1 cellular context compared by ENCODE assay signal in the genomic region with DNA sequence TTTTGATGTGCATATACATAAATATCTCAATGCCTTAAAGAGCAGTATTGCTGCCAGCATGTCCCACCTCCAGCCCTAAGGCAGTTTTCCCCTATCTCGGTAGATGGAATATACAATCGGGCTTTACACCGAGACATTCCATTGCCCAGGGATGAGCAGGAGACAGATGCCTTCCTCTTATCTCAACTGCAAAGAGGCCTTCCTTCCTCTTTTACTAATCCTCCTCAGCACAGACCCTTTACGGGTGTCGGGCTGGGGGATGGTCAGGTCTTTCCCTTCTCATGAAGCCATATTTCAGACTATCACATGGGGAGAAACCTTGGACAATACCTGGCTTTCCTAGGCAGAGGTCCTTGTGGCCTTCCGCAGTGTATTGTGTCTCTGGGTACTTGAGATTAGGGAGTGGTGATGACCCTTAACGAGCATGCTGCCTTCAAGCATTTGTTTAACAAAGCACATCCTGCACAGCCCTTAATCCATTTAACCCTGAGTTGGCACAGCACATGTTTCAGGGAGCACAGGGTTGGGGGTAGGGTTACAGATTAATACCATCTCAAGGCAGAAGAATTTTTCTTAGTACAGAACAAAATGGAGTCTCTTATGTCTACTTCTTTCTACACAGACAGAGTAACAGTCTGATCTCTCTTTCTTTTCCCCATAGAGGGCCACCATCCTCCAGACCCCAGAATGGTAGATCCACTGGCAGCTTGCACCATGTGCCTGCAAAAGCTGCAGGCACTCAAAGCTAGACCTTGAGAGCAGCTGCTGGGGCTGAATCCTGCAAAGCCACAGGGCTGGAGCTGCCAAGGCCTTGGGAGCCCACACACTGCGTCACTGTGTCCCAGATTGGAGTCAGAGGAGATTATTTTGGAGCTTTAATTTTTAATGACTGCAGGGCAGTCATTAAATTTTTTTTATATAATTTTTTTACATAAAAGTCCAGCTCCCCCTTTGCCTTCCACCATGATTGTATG.
TF ChIP-seq lines count a peak whose summit lies in the region.
"Not testable (repeated sequence)": the region's sequence is repeated elsewhere in the genome, so short reads cannot be mapped to it uniquely, and the experiment has no call there.

No MANE protein-coding gene starts in this region.

TF ChIP-seq in K562, 482 proteins besides CTCF, POLR2A, EP300 and RAD21 (continues in another document):
- TF ChIP-seq ZKSCAN8 (CRISPR knock-in tag; IDR thresholded peaks at IDR 0.05) (peak; percentile 36; the same call in 1 of the 2 replicates), SOX6 (IDR thresholded peaks at IDR 0.05) (peak; percentile 77), CBFA2T3 (IDR thresholded peaks at IDR 0.05) (peak; percentile 89), HDAC3 (IDR thresholded peaks at IDR 0.05; ENCODE audit: borderline replicate concordance, partially characterized antibody) (peak; percentile 40), MTA1 (IDR thresholded peaks at IDR 0.05; ENCODE audit: borderline replicate concordance) (0 out of 2 replicates have a peak, but pooled peaks have one; percentile 20), HDAC8 (tag; IDR thresholded peaks at IDR 0.05) (peak; percentile 79), NFIC (IDR thresholded peaks at IDR 0.05) (peak; percentile 51), CXXC5 (CRISPR knock-in tag; IDR thresholded peaks at IDR 0.05) (peak; percentile 83), ESRRA (IDR thresholded peaks at IDR 0.05; ENCODE audit: borderline replicate concordance, low read depth) (peak; percentile 13; the same call in 1 of the 2 replicates), ATF4 (CRISPR knock-in tag; IDR thresholded peaks at IDR 0.05) (peak; percentile 32; the same call in 1 of the 2 replicates), TEAD4 (IDR thresholded peaks at IDR 0.05; ENCODE audit: low read length) (peak; percentile 71), SMARCA4 (IDR thresholded peaks at IDR 0.05) (peak; percentile 76), SMAD4 (CRISPR knock-in tag; conservative IDR thresholded peaks at IDR 0.05) (peak; percentile 93), TRIM24 (IDR thresholded peaks at IDR 0.05) (peak; percentile 81 to 85; a peak in 3 of 4 replicates), ID3 (tag; IDR thresholded peaks at IDR 0.05) (peak; percentile 83), POLR2AphosphoS5 (IDR thresholded peaks at IDR 0.05; ENCODE audit: control insufficient read depth, insufficient read depth, low read depth, low read length) (0 out of 2 replicates have a peak, but pooled peaks have one; percentile 28), PHF21A (IDR thresholded peaks at IDR 0.05; ENCODE audit: borderline replicate concordance, low read depth) (peak; percentile 21; the same call in 1 of the 2 replicates), TAL1 (IDR thresholded peaks at IDR 0.05) (peak; percentile 78), SMARCE1 (IDR thresholded peaks at IDR 0.05) (peak; percentile 74), TEAD1 (CRISPR knock-in tag; IDR thresholded peaks at IDR 0.05) (peak in 1 of 2 experiments; percentile 22; a peak in 2 of 4 replicates), CREB3 (tag; conservative IDR thresholded peaks at IDR 0.05; ENCODE audit: low read depth) (peak; percentile 79), TCF3 (CRISPR knock-in tag; IDR thresholded peaks at IDR 0.05) (peak; percentile 80), KDM1A (IDR thresholded peaks at IDR 0.05) (peak; percentile 72 to 75), MECOM (CRISPR knock-in tag; IDR thresholded peaks at IDR 0.05) (peak; percentile 96), BCOR (IDR thresholded peaks at IDR 0.05) (0 out of 2 replicates have a peak, but pooled peaks have one; percentile 31), RNF2 (IDR thresholded peaks at IDR 0.05) (peak; percentile 33; the same call in 1 of the 2 replicates), HDAC2 (IDR thresholded peaks at IDR 0.05) (peak; percentile 76; the same call in 1 of the 2 replicates), ARID1B (IDR thresholded peaks at IDR 0.05) (peak; percentile 88), MTA2 (IDR thresholded peaks at IDR 0.05; ENCODE audit: low read depth) (peak; percentile 60; the same call in 1 of the 2 replicates), DPF2 (IDR thresholded peaks at IDR 0.05) (peak; percentile 66; the same call in 1 of the 2 replicates), ZNF134 (CRISPR knock-in tag; conservative IDR thresholded peaks at IDR 0.05) (0 out of 2 replicates have a peak, but pooled peaks have one; percentile 6), CBFA2T2 (conservative IDR thresholded peaks at IDR 0.05) (peak; percentile 84), ATF7 (IDR thresholded peaks at IDR 0.05) (peak; percentile 32; the same call in 1 of the 2 replicates), NCOR1 (IDR thresholded peaks at IDR 0.05) (peak; percentile 79), NR4A1 (tag; IDR thresholded peaks at IDR 0.05) (peak; percentile 84), HDAC1 (IDR thresholded peaks at IDR 0.05) (0 out of 4 replicates have a peak, but pooled peaks of 1 of the 2 experiments have one; percentile 61), CC2D1A (IDR thresholded peaks at IDR 0.05) (0 out of 2 replicates have a peak, but pooled peaks have one; percentile 39)
- TF ChIP-seq, protein P1, sequence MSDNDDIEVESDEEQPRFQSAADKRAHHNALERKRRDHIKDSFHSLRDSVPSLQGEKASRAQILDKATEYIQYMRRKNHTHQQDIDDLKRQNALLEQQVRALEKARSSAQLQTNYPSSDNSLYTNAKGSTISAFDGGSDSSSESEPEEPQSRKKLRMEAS (CRISPR knock-in tag; IDR thresholded peaks at IDR 0.05), result peak; percentile 32; the same call in 1 of the 2 replicates
- not testable (repeated sequence) for TF ChIP-seq TEAD4 (CRISPR knock-in tag; IDR thresholded peaks at IDR 0.05; ENCODE audit: borderline replicate concordance); ID3 (CRISPR knock-in tag; IDR thresholded peaks at IDR 0.05); NR4A1 (CRISPR knock-in tag; IDR thresholded peaks at IDR 0.05)
- TF ChIP-seq, protein P2, sequence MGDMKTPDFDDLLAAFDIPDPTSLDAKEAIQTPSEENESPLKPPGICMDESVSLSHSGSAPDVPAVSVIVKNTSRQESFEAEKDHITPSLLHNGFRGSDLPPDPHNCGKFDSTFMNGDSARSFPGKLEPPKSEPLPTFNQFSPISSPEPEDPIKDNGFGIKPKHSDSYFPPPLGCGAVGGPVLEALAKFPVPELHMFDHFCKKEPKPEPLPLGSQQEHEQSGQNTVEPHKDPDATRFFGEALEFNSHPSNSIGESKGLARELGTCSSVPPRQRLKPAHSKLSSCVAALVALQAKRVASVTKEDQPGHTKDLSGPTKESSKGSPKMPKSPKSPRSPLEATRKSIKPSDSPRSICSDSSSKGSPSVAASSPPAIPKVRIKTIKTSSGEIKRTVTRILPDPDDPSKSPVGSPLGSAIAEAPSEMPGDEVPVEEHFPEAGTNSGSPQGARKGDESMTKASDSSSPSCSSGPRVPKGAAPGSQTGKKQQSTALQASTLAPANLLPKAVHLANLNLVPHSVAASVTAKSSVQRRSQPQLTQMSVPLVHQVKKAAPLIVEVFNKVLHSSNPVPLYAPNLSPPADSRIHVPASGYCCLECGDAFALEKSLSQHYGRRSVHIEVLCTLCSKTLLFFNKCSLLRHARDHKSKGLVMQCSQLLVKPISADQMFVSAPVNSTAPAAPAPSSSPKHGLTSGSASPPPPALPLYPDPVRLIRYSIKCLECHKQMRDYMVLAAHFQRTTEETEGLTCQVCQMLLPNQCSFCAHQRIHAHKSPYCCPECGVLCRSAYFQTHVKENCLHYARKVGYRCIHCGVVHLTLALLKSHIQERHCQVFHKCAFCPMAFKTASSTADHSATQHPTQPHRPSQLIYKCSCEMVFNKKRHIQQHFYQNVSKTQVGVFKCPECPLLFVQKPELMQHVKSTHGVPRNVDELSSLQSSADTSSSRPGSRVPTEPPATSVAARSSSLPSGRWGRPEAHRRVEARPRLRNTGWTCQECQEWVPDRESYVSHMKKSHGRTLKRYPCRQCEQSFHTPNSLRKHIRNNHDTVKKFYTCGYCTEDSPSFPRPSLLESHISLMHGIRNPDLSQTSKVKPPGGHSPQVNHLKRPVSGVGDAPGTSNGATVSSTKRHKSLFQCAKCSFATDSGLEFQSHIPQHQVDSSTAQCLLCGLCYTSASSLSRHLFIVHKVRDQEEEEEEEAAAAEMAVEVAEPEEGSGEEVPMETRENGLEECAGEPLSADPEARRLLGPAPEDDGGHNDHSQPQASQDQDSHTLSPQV (IDR thresholded peaks at IDR 0.05), result peak; percentile 89
- TF ChIP-seq, protein P3, sequence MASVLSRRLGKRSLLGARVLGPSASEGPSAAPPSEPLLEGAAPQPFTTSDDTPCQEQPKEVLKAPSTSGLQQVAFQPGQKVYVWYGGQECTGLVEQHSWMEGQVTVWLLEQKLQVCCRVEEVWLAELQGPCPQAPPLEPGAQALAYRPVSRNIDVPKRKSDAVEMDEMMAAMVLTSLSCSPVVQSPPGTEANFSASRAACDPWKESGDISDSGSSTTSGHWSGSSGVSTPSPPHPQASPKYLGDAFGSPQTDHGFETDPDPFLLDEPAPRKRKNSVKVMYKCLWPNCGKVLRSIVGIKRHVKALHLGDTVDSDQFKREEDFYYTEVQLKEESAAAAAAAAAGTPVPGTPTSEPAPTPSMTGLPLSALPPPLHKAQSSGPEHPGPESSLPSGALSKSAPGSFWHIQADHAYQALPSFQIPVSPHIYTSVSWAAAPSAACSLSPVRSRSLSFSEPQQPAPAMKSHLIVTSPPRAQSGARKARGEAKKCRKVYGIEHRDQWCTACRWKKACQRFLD (CRISPR knock-in tag; IDR thresholded peaks at IDR 0.05), result peak; percentile 91
- TF ChIP-seq, protein P4, sequence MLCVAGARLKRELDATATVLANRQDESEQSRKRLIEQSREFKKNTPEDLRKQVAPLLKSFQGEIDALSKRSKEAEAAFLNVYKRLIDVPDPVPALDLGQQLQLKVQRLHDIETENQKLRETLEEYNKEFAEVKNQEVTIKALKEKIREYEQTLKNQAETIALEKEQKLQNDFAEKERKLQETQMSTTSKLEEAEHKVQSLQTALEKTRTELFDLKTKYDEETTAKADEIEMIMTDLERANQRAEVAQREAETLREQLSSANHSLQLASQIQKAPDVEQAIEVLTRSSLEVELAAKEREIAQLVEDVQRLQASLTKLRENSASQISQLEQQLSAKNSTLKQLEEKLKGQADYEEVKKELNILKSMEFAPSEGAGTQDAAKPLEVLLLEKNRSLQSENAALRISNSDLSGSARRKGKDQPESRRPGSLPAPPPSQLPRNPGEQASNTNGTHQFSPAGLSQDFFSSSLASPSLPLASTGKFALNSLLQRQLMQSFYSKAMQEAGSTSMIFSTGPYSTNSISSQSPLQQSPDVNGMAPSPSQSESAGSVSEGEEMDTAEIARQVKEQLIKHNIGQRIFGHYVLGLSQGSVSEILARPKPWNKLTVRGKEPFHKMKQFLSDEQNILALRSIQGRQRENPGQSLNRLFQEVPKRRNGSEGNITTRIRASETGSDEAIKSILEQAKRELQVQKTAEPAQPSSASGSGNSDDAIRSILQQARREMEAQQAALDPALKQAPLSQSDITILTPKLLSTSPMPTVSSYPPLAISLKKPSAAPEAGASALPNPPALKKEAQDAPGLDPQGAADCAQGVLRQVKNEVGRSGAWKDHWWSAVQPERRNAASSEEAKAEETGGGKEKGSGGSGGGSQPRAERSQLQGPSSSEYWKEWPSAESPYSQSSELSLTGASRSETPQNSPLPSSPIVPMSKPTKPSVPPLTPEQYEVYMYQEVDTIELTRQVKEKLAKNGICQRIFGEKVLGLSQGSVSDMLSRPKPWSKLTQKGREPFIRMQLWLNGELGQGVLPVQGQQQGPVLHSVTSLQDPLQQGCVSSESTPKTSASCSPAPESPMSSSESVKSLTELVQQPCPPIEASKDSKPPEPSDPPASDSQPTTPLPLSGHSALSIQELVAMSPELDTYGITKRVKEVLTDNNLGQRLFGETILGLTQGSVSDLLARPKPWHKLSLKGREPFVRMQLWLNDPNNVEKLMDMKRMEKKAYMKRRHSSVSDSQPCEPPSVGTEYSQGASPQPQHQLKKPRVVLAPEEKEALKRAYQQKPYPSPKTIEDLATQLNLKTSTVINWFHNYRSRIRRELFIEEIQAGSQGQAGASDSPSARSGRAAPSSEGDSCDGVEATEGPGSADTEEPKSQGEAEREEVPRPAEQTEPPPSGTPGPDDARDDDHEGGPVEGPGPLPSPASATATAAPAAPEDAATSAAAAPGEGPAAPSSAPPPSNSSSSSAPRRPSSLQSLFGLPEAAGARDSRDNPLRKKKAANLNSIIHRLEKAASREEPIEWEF (CRISPR knock-in tag; IDR thresholded peaks at IDR 0.05), result 0 out of 2 replicates have a peak, but pooled peaks have one; percentile 49
- TF ChIP-seq, protein P5, sequence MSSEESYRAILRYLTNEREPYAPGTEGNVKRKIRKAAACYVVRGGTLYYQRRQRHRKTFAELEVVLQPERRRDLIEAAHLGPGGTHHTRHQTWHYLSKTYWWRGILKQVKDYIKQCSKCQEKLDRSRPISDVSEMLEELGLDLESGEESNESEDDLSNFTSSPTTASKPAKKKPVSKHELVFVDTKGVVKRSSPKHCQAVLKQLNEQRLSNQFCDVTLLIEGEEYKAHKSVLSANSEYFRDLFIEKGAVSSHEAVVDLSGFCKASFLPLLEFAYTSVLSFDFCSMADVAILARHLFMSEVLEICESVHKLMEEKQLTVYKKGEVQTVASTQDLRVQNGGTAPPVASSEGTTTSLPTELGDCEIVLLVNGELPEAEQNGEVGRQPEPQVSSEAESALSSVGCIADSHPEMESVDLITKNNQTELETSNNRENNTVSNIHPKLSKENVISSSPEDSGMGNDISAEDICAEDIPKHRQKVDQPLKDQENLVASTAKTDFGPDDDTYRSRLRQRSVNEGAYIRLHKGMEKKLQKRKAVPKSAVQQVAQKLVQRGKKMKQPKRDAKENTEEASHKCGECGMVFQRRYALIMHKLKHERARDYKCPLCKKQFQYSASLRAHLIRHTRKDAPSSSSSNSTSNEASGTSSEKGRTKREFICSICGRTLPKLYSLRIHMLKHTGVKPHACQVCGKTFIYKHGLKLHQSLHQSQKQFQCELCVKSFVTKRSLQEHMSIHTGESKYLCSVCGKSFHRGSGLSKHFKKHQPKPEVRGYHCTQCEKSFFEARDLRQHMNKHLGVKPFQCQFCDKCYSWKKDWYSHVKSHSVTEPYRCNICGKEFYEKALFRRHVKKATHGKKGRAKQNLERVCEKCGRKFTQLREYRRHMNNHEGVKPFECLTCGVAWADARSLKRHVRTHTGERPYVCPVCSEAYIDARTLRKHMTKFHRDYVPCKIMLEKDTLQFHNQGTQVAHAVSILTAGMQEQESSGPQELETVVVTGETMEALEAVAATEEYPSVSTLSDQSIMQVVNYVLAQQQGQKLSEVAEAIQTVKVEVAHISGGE (CRISPR knock-in tag; IDR thresholded peaks at IDR 0.05), result peak in 1 of 3 experiments; percentile 34; a peak in 1 of 6 replicates
